ENCODE assay signal across 13 cellular contexts in the genomic region with DNA sequence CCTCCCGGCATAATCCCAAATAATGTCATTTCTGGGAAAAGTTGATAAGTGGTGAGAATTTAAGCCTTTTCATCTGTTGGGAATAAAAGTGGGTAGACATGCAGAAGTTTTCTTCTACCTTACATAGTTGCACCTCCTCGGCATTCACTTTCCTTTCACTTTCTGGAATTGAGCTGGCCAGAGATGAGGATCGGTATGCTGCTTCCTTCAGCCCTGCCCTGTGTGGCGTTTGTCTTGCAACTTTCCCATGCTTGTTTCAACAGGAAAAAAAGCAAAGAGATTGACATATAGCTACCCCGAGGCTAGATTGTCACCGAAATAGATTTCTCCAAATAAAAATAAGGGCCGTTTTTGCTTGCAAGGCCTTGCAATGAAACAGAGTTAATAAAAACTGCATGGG.
DNase-seq lines count a peak whose midpoint lies in the region; ATAC-seq and TF ChIP-seq lines count a peak whose summit lies in the region.
"Had no signal": no experiment of that assay in that cellular context is flagged by ENCODE, and none has a peak within 500 bp of the region (broad histone marks: within the 10 kb centered on the region; RNA-seq: fewer than 3 reads in every experiment).

No MANE protein-coding gene starts in this region.

- H3K27ac Mint-ChIP-seq in activated CD4-positive, alpha-beta T cell treated with anti-CD3 and anti-CD28 coated beads, Interleukin-2, amount 10 ng/mL, durations not matched to agents 24 days and 14 days, result no peak overlapping the region

- H4K20me1 ChIP-seq in hepatocyte (ENCODE audit: insufficient read depth, poor library complexity, severe bottlenecking), result no peaks in the 10 kb centered on the region

- DNase-seq in T47D (ENCODE audit: low read depth in 1 of 2, low spot score in 1 of 2) (peak; percentile 41 to 58), hepatocyte (ENCODE audit: low spot score) (no peak), ecto neural progenitor cell (ENCODE audit: low spot score) (no peak), superior temporal gyrus (ENCODE audit: extremely low spot score) (no peak)
- DNase-seq in activated CD4-positive, alpha-beta T cell treated with anti-CD3 and anti-CD28 coated beads, Interleukin-2, amount 10 ng/mL, durations not matched to agents 24 days and 14 days, result no peak
- DNase-seq: activated CD4-positive, alpha-beta T cell treated with anti-CD3 and anti-CD28 coated beads for 1 hour; activated gamma-delta T cell treated with Interleukin-2 at 50 U/mL for 16 hours; C1 segment of cervical spinal cord; NCI-H1436; Peyer's patch had no signal

- H3K9me3 ChIP-seq in hepatocyte (ENCODE audit: low read depth) (no peaks in the 10 kb centered on the region), skeletal muscle tissue (ENCODE audit: control insufficient read depth in 3 of 3, low read length in 3 of 3) (no peaks in the 10 kb centered on the region)
- H3K9me3 ChIP-seq: Peyer's patch had no signal

- H3K27me3 ChIP-seq in hepatocyte, result no peaks in the 10 kb centered on the region
- no peaks in the 10 kb centered on the region for H3K27me3 ChIP-seq in skeletal muscle tissue (ENCODE audit: control insufficient read depth in 3 of 3, insufficient read depth in 3 of 3, low read length in 3 of 3)
- H3K27me3 ChIP-seq: Peyer's patch had no signal

- peaks cover 4% of the 10 kb centered on the region for H3K27me3 Mint-ChIP-seq in activated CD4-positive, alpha-beta T cell treated with anti-CD3 and anti-CD28 coated beads, Interleukin-2, amount 10 ng/mL, durations not matched to agents 24 days and 14 days

- H2AFZ ChIP-seq in hepatocyte, result peak overlapping the region; percentile 46

- H3K4me1 ChIP-seq in hepatocyte (ENCODE audit: insufficient read depth), result peaks cover 3% of the 10 kb centered on the region
- peaks cover 4 to 8% (median 4%) of the 10 kb centered on the region in 3 donors for H3K4me1 ChIP-seq in skeletal muscle tissue (ENCODE audit: control insufficient read depth in 3 of 3, insufficient read depth in 3 of 3, low read length in 3 of 3)
- H3K4me1 ChIP-seq: Peyer's patch had no signal

- H3K4me1 Mint-ChIP-seq in activated CD4-positive, alpha-beta T cell treated with anti-CD3 and anti-CD28 coated beads, Interleukin-2, amount 10 ng/mL, durations not matched to agents 24 days and 14 days, result no peaks in the 10 kb centered on the region

- H3K27ac ChIP-seq in hepatocyte, result no peak overlapping the region
- H3K27ac ChIP-seq in skeletal muscle tissue (ENCODE audit: low read depth, low read length), result peak overlapping the region; percentile 3
- H3K27ac ChIP-seq: Peyer's patch had no signal

- H3K4me3 ChIP-seq in hepatocyte (no peak overlapping the region), skeletal muscle tissue (ENCODE audit: low read length in 3 of 3) (peak overlapping the region; percentile 25 to 61 (median 49))

- ATAC-seq in GM18511 (IDR thresholded peaks at IDR 0.05; ENCODE audit: unreplicated experiment), result peak; percentile 71
- no peak for ATAC-seq in HG03457 (IDR thresholded peaks at IDR 0.05; ENCODE audit: unreplicated experiment)

- in situ Hi-C loops in T47D (cut with HindIII; ENCODE audit: low pct_unique_long_range_greater_than_20kb, low sequenced_read_pairs), result no loop called here

- intact Hi-C loops in activated CD4-positive, alpha-beta T cell treated with anti-CD3 and anti-CD28 coated beads, Interleukin-2, amount 10 ng/mL, durations not matched to agents 24 days and 14 days (cut with micrococcal nuclease), result no loop called here

- H3K36me3 ChIP-seq in hepatocyte (replicated peaks; ENCODE audit: insufficient read depth, low read depth) (no peaks in the 10 kb centered on the region), skeletal muscle tissue (ENCODE audit: control insufficient read depth in 3 of 3, insufficient read depth in 3 of 3, low read length in 3 of 3) (no peaks in the 10 kb centered on the region)
- H3K36me3 ChIP-seq: Peyer's patch had no signal

- H3K9ac ChIP-seq in skeletal muscle tissue (ENCODE audit: low read depth in 1 of 3, low read length in 3 of 3), result peak overlapping the region in 2 of 3 donors; percentile 39 to 44

- H3K36me3 Mint-ChIP-seq in activated CD4-positive, alpha-beta T cell treated with anti-CD3 and anti-CD28 coated beads, Interleukin-2, amount 10 ng/mL, durations not matched to agents 24 days and 14 days (ENCODE audit: low read depth), result no peaks in the 10 kb centered on the region

- no peaks in the 10 kb centered on the region for H3K9me2 ChIP-seq in hepatocyte (replicated peaks; ENCODE audit: insufficient read depth)

- H3K4me3 Mint-ChIP-seq in activated CD4-positive, alpha-beta T cell treated with anti-CD3 and anti-CD28 coated beads, Interleukin-2, amount 10 ng/mL, durations not matched to agents 24 days and 14 days, result no peak overlapping the region

- H3K9me3 Mint-ChIP-seq in activated CD4-positive, alpha-beta T cell treated with anti-CD3 and anti-CD28 coated beads, Interleukin-2, amount 10 ng/mL, durations not matched to agents 24 days and 14 days, result no peaks in the 10 kb centered on the region

- 51% methylated on average over 7 of the region's 7 CpGs for WGBS in hepatocyte (ENCODE audit: low lambda C conversion rate, missing lambda C conversion rate)

- no peak for TF ChIP-seq CTCF in hepatocyte (IDR thresholded peaks at IDR 0.05; ENCODE audit: poor library complexity)

- no peaks in the 10 kb centered on the region for H3K79me2 ChIP-seq in hepatocyte

- H3K4me2 ChIP-seq in hepatocyte, result peak overlapping the region; percentile 69

Comparison
In these comparisons a context has a peak if more than half of its experiments do, and no peak if none do; other contexts are left out.
1. DNase-seq: peak in T47D (2 of 2); none in hepatocyte (single experiment), activated CD4-positive, alpha-beta T cell treated with anti-CD3 and anti-CD28 coated beads, Interleukin-2, amount 10 ng/mL, durations not matched to agents 24 days and 14 days (single experiment), ecto neural progenitor cell (single experiment) and superior temporal gyrus (single experiment).